Comparison of ENCODE assay signal across 25 cellular contexts in the genomic region with DNA sequence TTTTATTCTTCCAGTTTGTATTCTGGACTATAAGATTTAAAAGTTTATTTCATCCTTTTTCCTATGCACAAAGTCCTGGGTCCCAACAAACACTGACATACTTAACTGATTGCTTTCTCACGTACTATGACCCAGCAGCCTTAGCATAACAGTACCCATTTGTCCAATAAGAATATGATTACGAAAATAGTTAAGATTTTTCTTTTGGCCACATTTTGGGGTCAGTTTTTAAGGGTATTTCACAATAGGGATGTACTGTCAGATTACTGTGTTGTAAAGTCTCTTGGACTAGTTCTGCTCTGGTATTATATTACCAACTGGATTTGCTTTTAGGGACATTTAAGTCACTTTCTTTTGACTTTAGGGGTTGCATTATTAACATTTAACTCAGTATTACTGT. TPM values are rescaled to one million over a fixed set of nuclear protein-coding genes. Genes with fewer than 3 reads are reported as not detected.
DNase-seq lines count a peak whose midpoint lies in the region; ATAC-seq, FAIRE-seq and TF ChIP-seq lines count a peak whose summit lies in the region.
"Had no signal": no experiment of that assay in that cellular context is flagged by ENCODE, and none has a peak within 500 bp of the region (broad histone marks: within the 10 kb centered on the region; RNA-seq: fewer than 3 reads in every experiment).

No MANE protein-coding gene starts in this region.

- no peaks in the 10 kb centered on the region for H3K36me3 ChIP-seq in kidney (ENCODE audit: control insufficient read depth in 1 of 2, insufficient read depth in 2 of 2, low read length in 2 of 2)
- H3K36me3 ChIP-seq: neural progenitor cell, sigmoid colon, upper lobe of left lung had no signal

- H3K27ac ChIP-seq in kidney (ENCODE audit: low read depth in 2 of 2, low read length in 2 of 2) = no peak overlapping the region
- H3K27ac ChIP-seq: foreskin keratinocyte, neural progenitor cell, sigmoid colon, upper lobe of left lung had no signal

- FAIRE-seq in kidney (lab: Jason Lieb, UNC) = no peak

- no peak overlapping the region for H3K4me3 ChIP-seq in NB4 (ENCODE audit: low read depth, low read length)
- H3K4me3 ChIP-seq in kidney (ENCODE audit: low read length in 2 of 2) = no peak overlapping the region
- H3K4me3 ChIP-seq: neural progenitor cell, sigmoid colon, upper lobe of left lung had no signal

- ATAC-seq in omental fat pad (ENCODE audit: low FRiP score) = peak; percentile 24
- ATAC-seq in GM21717 (IDR thresholded peaks at IDR 0.05; ENCODE audit: unreplicated experiment) = no peak
- ATAC-seq: activated CD8-positive, alpha-beta T cell treated with anti-CD3 and anti-CD28 coated beads, Interleukin-2, amount 10 ng/mL, durations not matched to agents 7 days and 5 days; foreskin keratinocyte; left colon; SK-N-SH treated with all-trans-retinoic acid at 6 μM for 48 hours; stimulated activated naive B cell treated with anti-CD40 and anti-IgM and Interleukin-4, amounts not matched to agents 10 μg/mL and 1 μg/mL and 100 μg/mL, for 72 hours had no signal

- H3K9ac ChIP-seq in kidney (ENCODE audit: low read length in 2 of 2) = no peak overlapping the region
- H3K9ac ChIP-seq: neural progenitor cell had no signal

- no peaks in the 10 kb centered on the region for H3K4me1 ChIP-seq in kidney (ENCODE audit: control insufficient read depth in 1 of 2, insufficient read depth in 1 of 2, low read depth in 1 of 2, low read length in 2 of 2)
- H3K4me1 ChIP-seq: sigmoid colon, upper lobe of left lung had no signal

- TF ChIP-seq POLR2A in NB4 (IDR thresholded peaks at IDR 0.05; ENCODE audit: extremely low read depth, insufficient read length) = no peak

- DNase-seq in GM03348 (ENCODE audit: low spot score) = peak; percentile 27
- peak; percentile 16 for DNase-seq in NB4 (ENCODE audit: low read depth)
- peak; percentile 72 for DNase-seq in fibroblast of peridontal ligament (ENCODE audit: extremely low read depth)
- DNase-seq in omental fat pad (ENCODE audit: low spot score) = no peak
- no peak for DNase-seq in NCI-H2196 treated with DMSO at 0.1 percent for 48 hours (lab: John Stamatoyannopoulos, UW; ENCODE audit: unreplicated experiment)
- no peak for DNase-seq in kidney
- DNase-seq: activated CD8-positive, alpha-beta T cell treated with anti-CD3 and anti-CD28 coated beads, Interleukin-2, amount 10 ng/mL, durations not matched to agents 7 days and 5 days; activated effector memory CD4-positive, alpha-beta T cell treated with Interleukin-2 at 50 U/mL for 16 hours; activated naive CD8-positive, alpha-beta T cell treated with anti-CD3 and anti-CD28 coated beads for 36 hours; activated T-cell treated with anti-CD3 and anti-CD28 coated beads for 4 hours; C1 segment of cervical spinal cord; DMS79 treated with DMSO at 0.1 percent for 48 hours; foreskin keratinocyte; left colon; NCI-H1417 treated with DMSO at 0.1 percent for 48 hours; NCI-H82; posterior cingulate gyrus; sigmoid colon; stimulated activated CD4-positive, alpha-beta T cell treated with anti-CD3 and anti-CD28 coated beads, Interleukin-15, amount 100 ng/mL, for 24 hours; stimulated activated naive B cell treated with anti-CD40 and anti-IgM and Interleukin-4, amounts not matched to agents 10 μg/mL and 1 μg/mL and 100 μg/mL, for 72 hours; T-helper 2 cell; upper lobe of left lung had no signal

- H3K9me3 ChIP-seq in kidney (ENCODE audit: control insufficient read depth in 1 of 2, low read length in 2 of 2) = no peaks in the 10 kb centered on the region
- H3K9me3 ChIP-seq: sigmoid colon, upper lobe of left lung had no signal

- TF ChIP-seq CTCF in NB4 (IDR thresholded peaks at IDR 0.05; ENCODE audit: low read depth, low read length) (no peak), omental fat pad (IDR thresholded peaks at IDR 0.05) (no peak), kidney (IDR thresholded peaks at IDR 0.05; ENCODE audit: borderline replicate concordance, extremely low read depth, insufficient read depth) (no peak)

- intact Hi-C loops in kidney (cut with DNase I) = no loop called here

RNA-seq across cellular contexts. Expression of a gene that starts 46.1 kb away (rescaled TPM):
- total RNA-seq in omental fat pad = 10 to 100 TPM; 24.7 to 39.1 (median 34.2) TPM
- 17.4 TPM for total RNA-seq in kidney
- 2.8 TPM for polyA plus RNA-seq in kidney (ENCODE audit: insufficient read depth, low read depth, low replicate concordance)

Comparison
In these comparisons a context has a peak if more than half of its experiments do, and no peak if none do; other contexts are left out.
1. DNase-seq: peak in GM03348 (single experiment), NB4 (single experiment) and fibroblast of peridontal ligament (single experiment); none in omental fat pad (single experiment), NCI-H2196 treated with DMSO at 0.1 percent for 48 hours (single experiment) and kidney (single experiment).